In genomic region chr1:59901770-59902388, GRCh38 we compare ENCODE assay signal across 18 cellular contexts. TPM values are rescaled to one million over a fixed set of nuclear protein-coding genes. Genes with fewer than 3 reads are reported as not detected.
A peak's percentile ranks its signal among the peaks of the same experiment; 100 is the strongest.
DNase-seq lines count a peak whose midpoint lies in the region; FAIRE-seq and TF ChIP-seq lines count a peak whose summit lies in the region.
"Had no signal": no experiment of that assay in that cellular context is flagged by ENCODE, and none has a peak within 500 bp of the region (broad histone marks: within the 10 kb centered on the region; RNA-seq: fewer than 3 reads in every experiment).

No MANE protein-coding gene starts in this region.

- H3K36me3 ChIP-seq in bronchial epithelial cell (ENCODE audit: control insufficient read depth, insufficient read depth, low read length) (no peaks in the 10 kb centered on the region), MG63 (no peaks in the 10 kb centered on the region), esophagus squamous epithelium (peaks cover 0 to 16% (median 0%) of the 10 kb centered on the region in 3 donors)

- no peak overlapping the region for H3K27ac Mint-ChIP-seq in osteocyte (ENCODE audit: unreplicated experiment)
- H3K27ac Mint-ChIP-seq: B cell; CD4-positive, CD25-positive, alpha-beta regulatory T cell had no signal

- no peaks in the 10 kb centered on the region for H3K27me3 ChIP-seq in bronchial epithelial cell (ENCODE audit: control insufficient read depth, insufficient read depth, low read length)
- 0 out of 2 replicates have a peak, but pooled peaks cover 2% of the 10 kb centered on the region for H3K27me3 ChIP-seq in MG63
- H3K27me3 ChIP-seq in esophagus squamous epithelium, result no peaks in the 10 kb centered on the region

- intact Hi-C loops in esophagus squamous epithelium (cut with DNase I), result no loop called here

- 13% methylated on average over 1 of the region's 1 CpG for WGBS in esophagus squamous epithelium, 2 donors

- H3K9me3 Mint-ChIP-seq in osteocyte (ENCODE audit: unreplicated experiment), result no peaks in the 10 kb centered on the region

- TF ChIP-seq CTCF in bronchial epithelial cell (IDR thresholded peaks at IDR 0.05; ENCODE audit: insufficient read depth, low read length, severe bottlenecking) (no peak), foreskin fibroblast (IDR thresholded peaks at IDR 0.05; ENCODE audit: low read depth, low read length) (no peak), retinal pigment epithelial cell (conservative IDR thresholded peaks at IDR 0.05; ENCODE audit: low read depth, low read length) (no peak), osteocyte (IDR thresholded peaks at IDR 0.05) (no peak), esophagus squamous epithelium (IDR thresholded peaks at IDR 0.05) (no peak)

- H3K27me3 Mint-ChIP-seq in osteocyte (ENCODE audit: unreplicated experiment), result peaks cover 26% of the 10 kb centered on the region

- peaks cover 0 to 16% (median 0%) of the 10 kb centered on the region in 3 donors for H3K4me1 ChIP-seq in esophagus squamous epithelium

- H3K4me3 ChIP-seq in bronchial epithelial cell (ENCODE audit: low read depth, low read length) (no peak overlapping the region), foreskin fibroblast (ENCODE audit: low read depth in 1 of 2, low read length in 2 of 2) (no peak overlapping the region), retinal pigment epithelial cell (ENCODE audit: low read length) (no peak overlapping the region), MG63 (no peak overlapping the region), esophagus squamous epithelium (no peak overlapping the region)

- TF ChIP-seq POLR2A in esophagus squamous epithelium (IDR thresholded peaks at IDR 0.05), result no peak

- H3K4me1 Mint-ChIP-seq in osteocyte (ENCODE audit: unreplicated experiment), result peaks cover 1% of the 10 kb centered on the region

- H3K27ac ChIP-seq in esophagus squamous epithelium, result no peak overlapping the region
- H3K27ac ChIP-seq: HL-60 had no signal

- no peaks in the 10 kb centered on the region for H3K36me3 Mint-ChIP-seq in osteocyte (ENCODE audit: unreplicated experiment)
- H3K36me3 Mint-ChIP-seq: CD4-positive, CD25-positive, alpha-beta regulatory T cell had no signal

- in situ Hi-C loops in ACHN (cut with HindIII; ENCODE audit: low pct_ligation_motif_present, low pct_unique_long_range_greater_than_20kb, low sequenced_read_pairs), result no loop called here

- peak; percentile 36 for FAIRE-seq in bronchial epithelial cell (lab: Jason Lieb, UNC)

- DNase-seq in NCI-H226 (peak; percentile 35), bronchial epithelial cell (ENCODE audit: low read depth) (no peak), foreskin fibroblast (peak; percentile 18 to 58), retinal pigment epithelial cell (ENCODE audit: low read depth) (peak; percentile 59), osteocyte (ENCODE audit: extremely low spot score, unreplicated experiment) (no peak), MG63 (no peak), esophagus squamous epithelium (lab: John Stamatoyannopoulos, UW) (no peak), ACHN (no peak)
- DNase-seq: CD4-positive, CD25-positive, alpha-beta regulatory T cell; GOT3; NCI-H1436; NCI-H2029; NCI-H2171 treated with DMSO at 0.1 percent for 48 hours; NCI-H748 treated with DMSO at 0.1 percent for 48 hours; OCI-M1; RPMI8226 had no signal

- H3K9me3 ChIP-seq in MG63 (no peaks in the 10 kb centered on the region), esophagus squamous epithelium (no peaks in the 10 kb centered on the region)

- H3K4me3 Mint-ChIP-seq in osteocyte (ENCODE audit: unreplicated experiment), result no peak overlapping the region
- H3K4me3 Mint-ChIP-seq: B cell; CD4-positive, CD25-positive, alpha-beta regulatory T cell had no signal

RNA-seq across cellular contexts. Expression of gene CYP2J2, which starts 24.7 kb away (rescaled TPM):
- total RNA-seq in bronchial epithelial cell (0.53 and 1.3 TPM in 2 replicates), osteocyte (0.13 TPM in 1 of 2 replicates, not detected in the other), esophagus squamous epithelium (10 to 100 TPM in 1 of 4 donors, 1 to 10 TPM in 3; 5.5 to 19.6 (median 6.6) TPM)
- total RNA-seq in MG63 (2014; rRNA removed; shearing (Covaris generic); ENCODE audit: low replicate concordance), result not detected in 2 replicates
- total RNA-seq: CD4-positive, CD25-positive, alpha-beta regulatory T cell had no signal

Comparison
In these comparisons a context has a peak if more than half of its experiments do, and no peak if none do; other contexts are left out.
1. DNase-seq: peak in NCI-H226 (single experiment), foreskin fibroblast (2 of 2) and retinal pigment epithelial cell (single experiment); none in bronchial epithelial cell (single experiment), osteocyte (single experiment), MG63 (single experiment), esophagus squamous epithelium (single experiment) and ACHN (single experiment).